Comparison of ENCODE assay signal across 1 cellular context in the genomic region with DNA sequence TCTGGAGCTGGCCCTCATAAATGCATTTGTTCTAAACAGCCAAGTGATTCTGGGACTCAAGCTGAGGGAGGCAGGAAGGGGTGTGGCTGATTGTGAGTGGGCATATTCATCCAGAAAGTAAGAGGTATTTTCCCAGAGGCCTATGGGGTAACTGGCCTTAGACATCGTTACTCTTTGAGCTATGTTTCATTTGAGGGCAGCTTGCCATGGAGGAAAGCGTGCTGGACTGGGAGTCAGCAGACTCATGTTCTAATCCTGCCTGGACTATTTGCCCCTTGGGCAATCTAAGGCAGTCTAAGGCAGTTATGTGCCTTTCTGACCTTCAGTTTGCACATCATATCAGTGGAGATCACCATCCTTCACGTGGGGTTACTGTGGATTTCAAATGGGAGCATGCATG.
TF ChIP-seq lines count a peak whose summit lies in the region.

No MANE protein-coding gene starts in this region.

TF ChIP-seq in GM23338, 12 proteins besides CTCF, POLR2A, EP300 and RAD21 (continued from another document):
- TF ChIP-seq, protein P1, sequence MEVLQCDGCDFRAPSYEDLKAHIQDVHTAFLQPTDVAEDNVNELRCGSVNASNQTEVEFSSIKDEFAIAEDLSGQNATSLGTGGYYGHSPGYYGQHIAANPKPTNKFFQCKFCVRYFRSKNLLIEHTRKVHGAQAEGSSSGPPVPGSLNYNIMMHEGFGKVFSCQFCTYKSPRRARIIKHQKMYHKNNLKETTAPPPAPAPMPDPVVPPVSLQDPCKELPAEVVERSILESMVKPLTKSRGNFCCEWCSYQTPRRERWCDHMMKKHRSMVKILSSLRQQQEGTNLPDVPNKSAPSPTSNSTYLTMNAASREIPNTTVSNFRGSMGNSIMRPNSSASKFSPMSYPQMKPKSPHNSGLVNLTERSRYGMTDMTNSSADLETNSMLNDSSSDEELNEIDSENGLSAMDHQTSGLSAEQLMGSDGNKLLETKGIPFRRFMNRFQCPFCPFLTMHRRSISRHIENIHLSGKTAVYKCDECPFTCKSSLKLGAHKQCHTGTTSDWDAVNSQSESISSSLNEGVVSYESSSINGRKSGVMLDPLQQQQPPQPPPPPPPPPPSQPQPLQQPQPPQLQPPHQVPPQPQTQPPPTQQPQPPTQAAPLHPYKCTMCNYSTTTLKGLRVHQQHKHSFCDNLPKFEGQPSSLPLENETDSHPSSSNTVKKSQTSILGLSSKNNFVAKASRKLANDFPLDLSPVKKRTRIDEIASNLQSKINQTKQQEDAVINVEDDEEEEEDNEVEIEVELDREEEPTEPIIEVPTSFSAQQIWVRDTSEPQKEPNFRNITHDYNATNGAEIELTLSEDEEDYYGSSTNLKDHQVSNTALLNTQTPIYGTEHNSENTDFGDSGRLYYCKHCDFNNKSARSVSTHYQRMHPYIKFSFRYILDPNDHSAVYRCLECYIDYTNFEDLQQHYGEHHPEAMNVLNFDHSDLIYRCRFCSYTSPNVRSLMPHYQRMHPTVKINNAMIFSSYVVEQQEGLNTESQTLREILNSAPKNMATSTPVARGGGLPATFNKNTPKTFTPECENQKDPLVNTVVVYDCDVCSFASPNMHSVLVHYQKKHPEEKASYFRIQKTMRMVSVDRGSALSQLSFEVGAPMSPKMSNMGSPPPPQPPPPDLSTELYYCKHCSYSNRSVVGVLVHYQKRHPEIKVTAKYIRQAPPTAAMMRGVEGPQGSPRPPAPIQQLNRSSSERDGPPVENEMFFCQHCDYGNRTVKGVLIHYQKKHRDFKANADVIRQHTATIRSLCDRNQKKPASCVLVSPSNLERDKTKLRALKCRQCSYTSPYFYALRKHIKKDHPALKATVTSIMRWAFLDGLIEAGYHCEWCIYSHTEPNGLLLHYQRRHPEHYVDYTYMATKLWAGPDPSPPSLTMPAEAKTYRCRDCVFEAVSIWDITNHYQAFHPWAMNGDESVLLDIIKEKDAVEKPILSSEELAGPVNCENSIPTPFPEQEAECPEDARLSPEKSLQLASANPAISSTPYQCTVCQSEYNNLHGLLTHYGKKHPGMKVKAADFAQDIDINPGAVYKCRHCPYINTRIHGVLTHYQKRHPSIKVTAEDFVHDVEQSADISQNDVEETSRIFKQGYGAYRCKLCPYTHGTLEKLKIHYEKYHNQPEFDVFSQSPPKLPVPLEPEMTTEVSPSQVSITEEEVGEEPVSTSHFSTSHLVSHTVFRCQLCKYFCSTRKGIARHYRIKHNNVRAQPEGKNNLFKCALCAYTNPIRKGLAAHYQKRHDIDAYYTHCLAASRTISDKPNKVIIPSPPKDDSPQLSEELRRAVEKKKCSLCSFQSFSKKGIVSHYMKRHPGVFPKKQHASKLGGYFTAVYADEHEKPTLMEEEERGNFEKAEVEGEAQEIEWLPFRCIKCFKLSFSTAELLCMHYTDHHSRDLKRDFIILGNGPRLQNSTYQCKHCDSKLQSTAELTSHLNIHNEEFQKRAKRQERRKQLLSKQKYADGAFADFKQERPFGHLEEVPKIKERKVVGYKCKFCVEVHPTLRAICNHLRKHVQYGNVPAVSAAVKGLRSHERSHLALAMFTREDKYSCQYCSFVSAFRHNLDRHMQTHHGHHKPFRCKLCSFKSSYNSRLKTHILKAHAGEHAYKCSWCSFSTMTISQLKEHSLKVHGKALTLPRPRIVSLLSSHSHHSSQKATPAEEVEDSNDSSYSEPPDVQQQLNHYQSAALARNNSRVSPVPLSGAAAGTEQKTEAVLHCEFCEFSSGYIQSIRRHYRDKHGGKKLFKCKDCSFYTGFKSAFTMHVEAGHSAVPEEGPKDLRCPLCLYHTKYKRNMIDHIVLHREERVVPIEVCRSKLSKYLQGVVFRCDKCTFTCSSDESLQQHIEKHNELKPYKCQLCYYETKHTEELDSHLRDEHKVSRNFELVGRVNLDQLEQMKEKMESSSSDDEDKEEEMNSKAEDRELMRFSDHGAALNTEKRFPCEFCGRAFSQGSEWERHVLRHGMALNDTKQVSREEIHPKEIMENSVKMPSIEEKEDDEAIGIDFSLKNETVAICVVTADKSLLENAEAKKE (CRISPR knock-in tag; IDR thresholded peaks at IDR 0.05) = no peak
- TF ChIP-seq CREB1 (CRISPR knock-in tag; IDR thresholded peaks at IDR 0.05; ENCODE audit: low read depth) = no peak
